Comparison of ENCODE assay signal across 1 cellular context in genomic region chr3:141373768-141374526, GRCh38.
TF ChIP-seq lines count a peak whose summit lies in the region.

No MANE protein-coding gene starts in this region.

TF ChIP-seq in GM12878, 131 proteins besides CTCF, POLR2A, EP300 and RAD21:
- TF ChIP-seq BCLAF1 (IDR thresholded peaks at IDR 0.05) (no peak), NFIC (IDR thresholded peaks at IDR 0.05; ENCODE audit: low read depth, low read length) (peak; percentile 15), ZNF217 (IDR thresholded peaks at IDR 0.05) (0 out of 2 replicates have a peak, but pooled peaks have one; percentile 49), RAD51 (IDR thresholded peaks at IDR 0.05) (no peak), EED (IDR thresholded peaks at IDR 0.05; ENCODE audit: low read depth) (0 out of 2 replicates have a peak, but pooled peaks have one; percentile 20)
TF ChIP-seq in GM12878: peak in this region for 3.
